Comparison of ENCODE assay signal across 1 cellular context in the genomic region with DNA sequence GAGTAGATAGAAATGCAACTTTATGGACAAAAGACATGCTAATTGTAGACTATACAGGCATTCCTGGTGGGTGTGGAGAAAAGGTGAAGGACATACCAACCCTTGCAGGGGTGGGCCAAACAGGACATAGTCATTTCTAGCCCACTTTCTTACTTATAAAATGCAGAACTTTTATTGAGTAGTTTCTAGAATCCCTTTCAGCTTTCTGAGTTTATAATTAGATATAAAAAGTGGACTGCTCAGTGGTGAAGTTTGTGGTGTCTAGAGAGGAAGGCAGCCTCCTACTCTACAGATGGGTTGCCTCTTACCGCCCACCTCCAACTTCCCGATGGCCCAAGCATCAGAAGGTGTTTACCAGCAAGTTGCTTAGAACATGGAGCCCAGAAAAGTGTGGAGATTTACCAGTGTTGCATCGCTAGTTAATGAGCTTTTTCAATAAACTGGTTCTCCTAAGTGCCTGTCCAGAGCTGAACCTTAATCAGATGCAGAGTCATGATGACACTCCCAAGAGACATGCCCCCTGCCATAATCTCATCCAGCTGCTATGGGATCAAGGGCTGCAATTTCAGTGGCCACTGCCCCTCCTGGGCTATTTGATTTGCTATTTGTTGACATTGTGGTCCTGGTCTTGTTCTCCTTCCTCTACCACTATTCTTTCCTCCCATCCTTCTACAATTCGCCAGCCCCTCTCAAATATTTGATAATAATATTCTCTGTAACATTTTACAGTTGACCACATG.
TF ChIP-seq lines count a peak whose summit lies in the region.

No MANE protein-coding gene starts in this region.

TF ChIP-seq in H1, 55 proteins besides CTCF, POLR2A, EP300 and RAD21:
- TF ChIP-seq HDAC6 (IDR thresholded peaks at IDR 0.05; ENCODE audit: low read depth, low read length): no peak
- TF ChIP-seq RXRA (IDR thresholded peaks at IDR 0.05; ENCODE audit: insufficient read depth, low read depth, low read length): no peak
- TF ChIP-seq KDM5A (IDR thresholded peaks at IDR 0.05; ENCODE audit: low read length): no peak
- no peak for TF ChIP-seq EZH2 (IDR thresholded peaks at IDR 0.05; ENCODE audit: low read depth, low read length, severe bottlenecking)
